29 cellular contexts compared by ENCODE assay signal in the genomic region with DNA sequence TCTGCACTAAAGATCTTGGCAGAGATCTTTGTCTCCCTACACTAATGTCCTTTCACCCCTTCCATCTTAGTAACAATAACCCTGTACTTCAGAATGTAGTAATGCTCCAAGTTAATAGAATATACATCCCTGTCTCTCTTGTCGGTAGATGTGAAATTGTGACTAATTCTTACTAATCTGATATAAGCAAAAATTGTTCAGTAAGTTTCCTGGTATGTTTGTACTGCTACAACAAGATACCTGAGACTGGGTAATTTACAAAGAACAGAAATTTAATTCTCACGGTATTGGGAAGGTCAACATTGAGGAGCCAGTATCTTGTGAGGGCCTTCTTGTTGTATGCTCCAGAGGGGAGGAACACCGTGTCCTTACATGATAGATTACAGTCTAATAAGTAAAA.
"Had no signal": no experiment of that assay in that cellular context is flagged by ENCODE, and none has a peak within 500 bp of the region (broad histone marks: within the 10 kb centered on the region; RNA-seq: fewer than 3 reads in every experiment).

No MANE protein-coding gene starts in this region.

- H3K36me3 ChIP-seq: stomach, suprapubic skin, thoracic aorta, thyroid gland, tibial artery, tibial nerve, transverse colon, upper lobe of left lung, upper lobe of right lung, uterus, vagina had no signal

- H3K27me3 Mint-ChIP-seq: stimulated activated memory B cell treated with anti-CD40 and anti-IgM and Interleukin-4, amounts not matched to agents 10 μg/mL and 1 μg/mL and 100 μg/mL, for 72 hours; stimulated activated naive B cell treated with anti-CD40 and anti-IgM and Interleukin-4, amounts not matched to agents 10 μg/mL and 1 μg/mL and 100 μg/mL, for 72 hours; stimulated activated naive CD8-positive, alpha-beta T cell treated with anti-CD3 and anti-CD28 coated beads, Interleukin-15, amount 100 ng/mL, for 72 hours; stimulated activated naive CD8-positive, alpha-beta T cell treated with anti-CD3 and anti-CD28 coated beads, Interleukin-15, Interleukin-2, amounts not matched to agents 100 ng/mL and 50 ng/mL, for 24 hours; type B pancreatic cell had no signal

- H3K4me3 Mint-ChIP-seq: stimulated activated effector memory CD8-positive, alpha-beta T cell treated with anti-CD3 and anti-CD28 coated beads, Interleukin-12 subunit alpha, Interleukin-12 subunit beta, amount 100 ng/mL, for 72 hours; stimulated activated memory B cell treated with anti-CD40 and anti-IgM and Interleukin-4, amounts not matched to agents 10 μg/mL and 1 μg/mL and 100 μg/mL, for 72 hours; stimulated activated naive B cell treated with anti-CD40 and anti-IgM and Interleukin-4, amounts not matched to agents 10 μg/mL and 1 μg/mL and 100 μg/mL, for 72 hours; stimulated activated naive CD8-positive, alpha-beta T cell treated with anti-CD3 and anti-CD28 coated beads, Interleukin-15, amount 100 ng/mL, for 72 hours; stimulated activated naive CD8-positive, alpha-beta T cell treated with anti-CD3 and anti-CD28 coated beads, Interleukin-15, Interleukin-2, amounts not matched to agents 100 ng/mL and 50 ng/mL, for 24 hours; type B pancreatic cell had no signal

- ATAC-seq: stimulated activated effector memory CD8-positive, alpha-beta T cell treated with anti-CD3 and anti-CD28 coated beads, Interleukin-12 subunit alpha, Interleukin-12 subunit beta, amount 100 ng/mL, for 72 hours; stimulated activated memory B cell treated with anti-CD40 and anti-IgM and Interleukin-4, amounts not matched to agents 10 μg/mL and 1 μg/mL and 100 μg/mL, for 72 hours; stimulated activated naive B cell treated with anti-CD40 and anti-IgM and Interleukin-4, amounts not matched to agents 10 μg/mL and 1 μg/mL and 100 μg/mL, for 72 hours; stimulated activated naive CD8-positive, alpha-beta T cell treated with anti-CD3 and anti-CD28 coated beads, Interleukin-15, amount 100 ng/mL, for 72 hours; stimulated activated naive CD8-positive, alpha-beta T cell treated with anti-CD3 and anti-CD28 coated beads, Interleukin-15, Interleukin-2, amounts not matched to agents 100 U/mL and 50 U/mL, for 24 hours; upper lobe of right lung had no signal

- H3K27me3 ChIP-seq: stomach, suprapubic skin, testis, thyroid gland, tibial artery, tibial nerve, transverse colon, upper lobe of left lung, upper lobe of right lung, uterus, vagina had no signal

- H3K4me1 Mint-ChIP-seq: stimulated activated effector memory CD8-positive, alpha-beta T cell treated with anti-CD3 and anti-CD28 coated beads, Interleukin-12 subunit alpha, Interleukin-12 subunit beta, amount 100 ng/mL, for 72 hours; stimulated activated memory B cell treated with anti-CD40 and anti-IgM and Interleukin-4, amounts not matched to agents 10 μg/mL and 1 μg/mL and 100 μg/mL, for 72 hours; stimulated activated naive B cell treated with anti-CD40 and anti-IgM and Interleukin-4, amounts not matched to agents 10 μg/mL and 1 μg/mL and 100 μg/mL, for 72 hours; stimulated activated naive CD8-positive, alpha-beta T cell treated with anti-CD3 and anti-CD28 coated beads, Interleukin-15, amount 100 ng/mL, for 72 hours had no signal

- H3K9me3 ChIP-seq: stomach, suprapubic skin, testis, thoracic aorta, thyroid gland, tibial artery, tibial nerve, transverse colon, upper lobe of left lung, upper lobe of right lung, uterus, vagina had no signal

- H3K9me3 Mint-ChIP-seq: type B pancreatic cell had no signal

- H3K27ac Mint-ChIP-seq: stimulated activated effector memory CD8-positive, alpha-beta T cell treated with anti-CD3 and anti-CD28 coated beads, Interleukin-12 subunit alpha, Interleukin-12 subunit beta, amount 100 ng/mL, for 72 hours; stimulated activated memory B cell treated with anti-CD40 and anti-IgM and Interleukin-4, amounts not matched to agents 10 μg/mL and 1 μg/mL and 100 μg/mL, for 72 hours; stimulated activated naive B cell treated with anti-CD40 and anti-IgM and Interleukin-4, amounts not matched to agents 10 μg/mL and 1 μg/mL and 100 μg/mL, for 72 hours; stimulated activated naive CD8-positive, alpha-beta T cell treated with anti-CD3 and anti-CD28 coated beads, Interleukin-15, amount 100 ng/mL, for 72 hours; stimulated activated naive CD8-positive, alpha-beta T cell treated with anti-CD3 and anti-CD28 coated beads, Interleukin-15, Interleukin-2, amounts not matched to agents 100 ng/mL and 50 ng/mL, for 24 hours; type B pancreatic cell had no signal

- H3K27ac ChIP-seq: stomach, suprapubic skin, testis, thoracic aorta, thyroid gland, tibial artery, tibial nerve, transverse colon, upper lobe of left lung, upper lobe of right lung, uterus, vagina had no signal

- DNase-seq: stimulated activated CD4-positive, alpha-beta T cell treated with anti-CD3 and anti-CD28 coated beads, Interleukin-2, amount 100 ng/mL, for 48 hours; stimulated activated CD4-positive, alpha-beta T cell treated with anti-CD3 and anti-CD28 coated beads, Interleukin-4, amount 100 ng/mL, for 1 hour; stimulated activated CD4-positive, alpha-beta T cell treated with anti-CD3 and anti-CD28 coated beads, Interleukin-4, amount 100 ng/mL, for 24 hours; stimulated activated CD4-positive, alpha-beta T cell treated with anti-CD3 and anti-CD28 coated beads, Interleukin-4, amount 100 ng/mL, for 4 hours; stimulated activated CD8-positive, alpha-beta memory T cell treated with anti-CD3 and anti-CD28 coated beads, Interleukin-4, amount 100 ng/mL, for 48 hours; stimulated activated naive B cell treated with anti-CD40 and anti-IgM and Interleukin-4, amounts not matched to agents 10 μg/mL and 1 μg/mL and 100 μg/mL, for 72 hours; stimulated activated naive CD4-positive, alpha-beta T cell; stimulated activated naive CD4-positive, alpha-beta T cell treated with Interleukin-2 at 50 U/mL for 16 hours; stimulated activated naive CD8-positive, alpha-beta T cell treated with anti-CD3 and anti-CD28 coated beads, Interleukin-15, amount 100 ng/mL, for 72 hours; stimulated activated naive CD8-positive, alpha-beta T cell treated with anti-CD3 and anti-CD28 coated beads, Interleukin-15, Interleukin-2, amounts not matched to agents 100 U/mL and 50 U/mL, for 24 hours; stomach; substantia nigra; testis; thyroid gland; tibial artery; transverse colon; trophoblast cell; upper lobe of left lung; upper lobe of right lung; uterus had no signal

- FAIRE-seq: urothelium cell line had no signal

- H3K36me3 Mint-ChIP-seq: stimulated activated effector memory CD8-positive, alpha-beta T cell treated with anti-CD3 and anti-CD28 coated beads, Interleukin-12 subunit alpha, Interleukin-12 subunit beta, amount 100 ng/mL, for 72 hours; stimulated activated memory B cell treated with anti-CD40 and anti-IgM and Interleukin-4, amounts not matched to agents 10 μg/mL and 1 μg/mL and 100 μg/mL, for 72 hours; stimulated activated naive B cell treated with anti-CD40 and anti-IgM and Interleukin-4, amounts not matched to agents 10 μg/mL and 1 μg/mL and 100 μg/mL, for 72 hours; type B pancreatic cell had no signal

- H3K4me3 ChIP-seq: stomach, suprapubic skin, testis, thoracic aorta, thyroid gland, tibial artery, tibial nerve, transverse colon, upper lobe of left lung, upper lobe of right lung, uterus, vagina had no signal

- H3K4me1 ChIP-seq: stomach, suprapubic skin, testis, thyroid gland, tibial artery, tibial nerve, transverse colon, upper lobe of left lung, upper lobe of right lung, uterus, vagina had no signal
